Comparison of ENCODE assay signal across 1 cellular context in genomic region chr5:78622302-78622971, GRCh38.
TF ChIP-seq lines count a peak whose summit lies in the region.

No MANE protein-coding gene starts in this region.

TF ChIP-seq in K562, 482 proteins besides CTCF, POLR2A, EP300 and RAD21:
- TF ChIP-seq RBM25 (IDR thresholded peaks at IDR 0.05; ENCODE audit: low read depth, low read length, severe bottlenecking): peak; percentile 9
- TF ChIP-seq THRAP3 (IDR thresholded peaks at IDR 0.05; ENCODE audit: borderline replicate concordance): no peak
